Comparison of ENCODE assay signal across 1 cellular context in the genomic region with DNA sequence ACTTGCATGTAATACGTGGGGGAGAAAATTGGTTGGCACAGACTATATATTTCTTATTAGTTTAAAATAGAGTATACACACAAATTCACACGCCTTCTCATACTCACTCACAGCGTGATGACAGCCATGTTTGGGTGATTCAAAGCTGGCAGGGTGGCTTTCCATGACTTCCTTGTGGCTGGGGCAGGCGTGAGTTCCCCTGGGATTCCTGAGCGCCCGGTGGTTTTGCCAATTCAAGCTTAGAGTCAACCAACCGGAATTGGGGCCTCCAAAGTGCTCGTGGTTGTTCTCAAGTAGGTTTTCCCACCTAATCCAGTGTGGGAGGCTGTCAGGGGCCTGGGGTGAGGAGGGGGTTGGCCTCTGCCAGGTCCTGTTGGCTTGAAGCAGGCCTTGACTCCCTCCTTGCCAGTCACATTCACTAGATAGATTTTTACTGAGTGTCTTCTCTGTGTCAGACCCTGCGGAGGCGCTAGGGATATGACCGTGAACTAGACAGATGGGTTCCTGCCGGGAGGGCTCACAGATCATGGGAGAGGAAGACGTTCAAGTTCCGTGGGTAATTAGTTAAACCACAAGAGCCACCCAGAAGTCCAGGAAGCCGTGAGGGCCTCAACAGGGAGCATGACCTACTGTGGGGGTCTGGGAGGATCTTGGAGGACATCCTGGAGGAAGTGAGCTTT.
TF ChIP-seq lines count a peak whose summit lies in the region.

No MANE protein-coding gene starts in this region.

TF ChIP-seq in HepG2, 621 proteins besides CTCF, POLR2A, EP300 and RAD21 (continued from another document):
- TF ChIP-seq ZNF354B (CRISPR knock-in tag; IDR thresholded peaks at IDR 0.05) (no peak), FOXA3 (CRISPR knock-in tag; IDR thresholded peaks at IDR 0.05) (no peak), ZSCAN12 (CRISPR knock-in tag; IDR thresholded peaks at IDR 0.05) (no peak), CSRNP2 (CRISPR knock-in tag; conservative IDR thresholded peaks at IDR 0.05; ENCODE audit: low read depth) (no peak), ARID2 (CRISPR knock-in tag; IDR thresholded peaks at IDR 0.05; ENCODE audit: borderline replicate concordance) (no peak), SETDB1 (CRISPR knock-in tag; IDR thresholded peaks at IDR 0.05; ENCODE audit: borderline replicate concordance) (no peak), MAF1 (CRISPR knock-in tag; IDR thresholded peaks at IDR 0.05; ENCODE audit: borderline replicate concordance) (no peak), KDM5B (CRISPR knock-in tag; IDR thresholded peaks at IDR 0.05; ENCODE audit: borderline replicate concordance) (no peak), ZNF552 (CRISPR knock-in tag; IDR thresholded peaks at IDR 0.05; ENCODE audit: borderline replicate concordance) (no peak), NFIB (CRISPR knock-in tag; IDR thresholded peaks at IDR 0.05; ENCODE audit: borderline replicate concordance) (no peak), ZNF136 (CRISPR knock-in tag; IDR thresholded peaks at IDR 0.05; ENCODE audit: low read depth) (no peak), ZNF530 (CRISPR knock-in tag; IDR thresholded peaks at IDR 0.05; ENCODE audit: low read depth) (no peak), THAP8 (CRISPR knock-in tag; IDR thresholded peaks at IDR 0.05; ENCODE audit: borderline replicate concordance) (no peak), EHMT2 (IDR thresholded peaks at IDR 0.05; ENCODE audit: borderline replicate concordance, low read depth, low read length) (no peak), NCOR1 (IDR thresholded peaks at IDR 0.05; ENCODE audit: borderline replicate concordance, low read length) (no peak), KAT7 (CRISPR knock-in tag; IDR thresholded peaks at IDR 0.05; ENCODE audit: borderline replicate concordance) (no peak), TFE3 (CRISPR knock-in tag; IDR thresholded peaks at IDR 0.05) (no peak)
